ENCODE assay signal across 8 cellular contexts in the genomic region with DNA sequence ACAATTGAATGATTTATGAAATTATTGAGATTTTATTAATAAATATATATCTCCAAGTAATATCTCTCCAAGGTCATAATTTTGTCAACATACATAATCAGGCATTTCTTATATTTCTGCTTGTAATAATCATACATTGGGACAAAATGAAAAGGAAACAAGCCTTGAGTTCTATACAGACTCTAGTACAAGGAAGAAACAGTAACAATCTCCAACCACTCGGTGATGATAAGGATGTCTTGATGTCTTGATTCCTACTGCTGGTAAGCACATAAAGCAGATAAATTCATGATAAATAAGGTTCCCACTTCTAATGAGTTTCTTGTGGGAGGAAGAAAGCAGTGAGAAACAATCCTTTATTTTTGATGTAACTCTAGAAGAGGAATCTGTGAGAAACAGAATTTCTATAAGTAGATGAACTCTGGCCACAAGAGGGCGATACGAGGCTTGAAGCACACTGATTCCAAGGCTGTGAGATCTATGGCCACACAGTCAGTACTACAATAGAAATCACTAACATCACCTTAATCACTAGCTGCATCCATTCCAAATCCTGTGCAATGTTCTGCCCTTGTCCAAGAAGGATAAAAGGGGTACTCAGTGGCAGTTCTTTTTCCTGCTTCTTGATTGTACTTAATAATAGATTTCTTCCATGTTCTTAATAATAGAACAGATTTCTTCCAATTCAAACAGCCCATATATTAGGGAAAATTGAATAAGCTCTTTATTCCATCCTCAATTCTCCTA. TPM values are rescaled to one million over a fixed set of nuclear protein-coding genes. Genes with fewer than 3 reads are reported as not detected.
A peak's percentile ranks its signal among the peaks of the same experiment; 100 is the strongest.
DNase-seq lines count a peak whose midpoint lies in the region; ATAC-seq lines count a peak whose summit lies in the region.

No MANE protein-coding gene starts in this region.

- ATAC-seq in HG03159 (IDR thresholded peaks at IDR 0.05; ENCODE audit: unreplicated experiment): peak; percentile 52
- ATAC-seq in left colon: peak; percentile 78
- no peak for ATAC-seq in HG03571 (IDR thresholded peaks at IDR 0.05; ENCODE audit: unreplicated experiment)

- intact Hi-C loops in left colon (cut with DNase I, micrococcal nuclease): loop anchor here in 1 of 2 donors (2.0 to 5.0 kb wide), 2 partner anchors 114 to 280 kb away; no protein-coding TSS in a partner anchor

- DNase-seq in EH (ENCODE audit: low read depth): peak; percentile 70
- peak; percentile 82 for DNase-seq in NCI-H446 treated with DMSO at 0.1 percent for 48 hours (lab: John Stamatoyannopoulos, UW)
- peak; percentile 69 for DNase-seq in activated CD4-positive, CD25-positive, alpha-beta regulatory T cell treated with anti-CD3 and anti-CD28 coated beads, Interleukin-2, amount 50 U/mL, for 72 hours
- peak; percentile 46 for DNase-seq in cerebellum (ENCODE audit: low spot score)
- DNase-seq in left colon: peak; percentile 57 to 86
- peak; percentile 71 for DNase-seq in stimulated activated CD4-positive, alpha-beta T cell treated with anti-CD3 and anti-CD28 coated beads, Interleukin-4, amount 100 ng/mL, for 1 hour

RNA-seq across cellular contexts. Expression of gene LRRC8B, which starts 41.4 kb away (rescaled TPM):
- total RNA-seq in cerebellum (18.0 TPM), left colon (10 to 100 TPM; 12.7 to 16.3 TPM)
